In genomic region chr5:34486808-34487201, GRCh38 we compare ENCODE assay signal across 12 cellular contexts.
A peak's percentile ranks its signal among the peaks of the same experiment; 100 is the strongest.
DNase-seq lines count a peak whose midpoint lies in the region; ATAC-seq, FAIRE-seq and TF ChIP-seq lines count a peak whose summit lies in the region.
"Had no signal": no experiment of that assay in that cellular context is flagged by ENCODE, and none has a peak within 500 bp of the region (broad histone marks: within the 10 kb centered on the region; RNA-seq: fewer than 3 reads in every experiment).

No MANE protein-coding gene starts in this region.

- TF ChIP-seq CTCF in left ventricle myocardium inferior (IDR thresholded peaks at IDR 0.05; ENCODE audit: borderline replicate concordance) = no peak
- no peak for TF ChIP-seq CTCF in gastroesophageal sphincter (IDR thresholded peaks at IDR 0.05)
- no peak for TF ChIP-seq CTCF in pancreas (IDR thresholded peaks at IDR 0.05)

- H3K4me1 ChIP-seq in left ventricle myocardium inferior (peaks cover 8% of the 10 kb centered on the region), gastroesophageal sphincter (peaks cover 5 to 33% (median 6%) of the 10 kb centered on the region in 3 donors), pancreas (peaks cover 24 to 54% (median 45%) of the 10 kb centered on the region in 3 donors), aorta (ENCODE audit: control insufficient read depth in 1 of 2, insufficient read depth in 2 of 2, low read length in 2 of 2) (peaks cover 5% of the 10 kb centered on the region in 2 donors)

- H3K36me3 ChIP-seq in left ventricle myocardium inferior (no peaks in the 10 kb centered on the region), gastroesophageal sphincter (no peaks in the 10 kb centered on the region), pancreas (no peaks in the 10 kb centered on the region), aorta (ENCODE audit: control insufficient read depth in 1 of 2, insufficient read depth in 2 of 2, low read length in 1 of 2) (no peaks in the 10 kb centered on the region)
- H3K36me3 ChIP-seq: adrenal gland, heart left ventricle, MG63, tibial nerve had no signal

- H3K27ac ChIP-seq in left ventricle myocardium inferior (replicated peaks) (no peak overlapping the region), gastroesophageal sphincter (peak overlapping the region; percentile 20 to 82 (median 78)), pancreas (peak overlapping the region; percentile 63 to 83 (median 76)), aorta (ENCODE audit: low read depth in 1 of 2, low read length in 2 of 2) (peak overlapping the region; percentile 92)

- ATAC-seq in Right ventricle myocardium superior (ENCODE audit: poor library complexity) (peak; percentile 44), gastroesophageal sphincter (no peak), pancreas (peak; percentile 34 to 53 (median 50)), aorta (ENCODE audit: low FRiP score) (no peak), GM18502 (IDR thresholded peaks at IDR 0.05; ENCODE audit: poor library complexity, unreplicated experiment) (no peak)

- intact Hi-C loops in Right ventricle myocardium superior (cut with DNase I) (loop anchor here (5.0 to 10.0 kb wide), 2 partner anchors 410 to 518 kb away; no protein-coding TSS in a partner anchor), left ventricle myocardium inferior (cut with micrococcal nuclease) (loop anchor here (5.0 kb wide), 1 partner anchor 410 kb away; no protein-coding TSS in a partner anchor), pancreas (cut with DNase I) (loop anchor here in 2 of 3 donors (5.0 to 10.0 kb wide), 2 partner anchors 418 to 515 kb away; no protein-coding TSS in a partner anchor), aorta (cut with DNase I) (loop anchor here (2.0 to 5.0 kb wide), 4 partner anchors 35 to 412 kb away; partner anchors contain the start of gene RAI14 (in 1 of the 2))

- no peak for FAIRE-seq in pancreas (lab: Jason Lieb, UNC)

- TF ChIP-seq POLR2A in gastroesophageal sphincter (IDR thresholded peaks at IDR 0.05) = no peak

- H3K27me3 ChIP-seq in left ventricle myocardium inferior (ENCODE audit: low read depth) = peaks cover 8% of the 10 kb centered on the region
- H3K27me3 ChIP-seq in gastroesophageal sphincter = no peaks in the 10 kb centered on the region
- H3K27me3 ChIP-seq in pancreas = no peaks in the 10 kb centered on the region
- H3K27me3 ChIP-seq in aorta (ENCODE audit: control insufficient read depth in 1 of 2, insufficient read depth in 2 of 2, low read length in 1 of 2) = no peaks in the 10 kb centered on the region
- H3K27me3 ChIP-seq: adrenal gland, heart left ventricle, MG63, tibial nerve had no signal

- TF ChIP-seq EP300 in gastroesophageal sphincter (IDR thresholded peaks at IDR 0.05) = no peak

- peaks cover 9% of the 10 kb centered on the region for H3K9me3 ChIP-seq in left ventricle myocardium inferior (replicated peaks)
- peaks cover 0 to 7% (median 0%) of the 10 kb centered on the region in 3 donors for H3K9me3 ChIP-seq in gastroesophageal sphincter
- H3K9me3 ChIP-seq in pancreas = no peaks in the 10 kb centered on the region
- H3K9me3 ChIP-seq in aorta (ENCODE audit: control insufficient read depth, low read length) = no peaks in the 10 kb centered on the region
- H3K9me3 ChIP-seq: adrenal gland, MG63 had no signal

- DNase-seq in Right ventricle myocardium superior (no peak), left ventricle myocardium inferior (no peak), pancreas (no peak), aorta (no peak), cerebellar cortex (ENCODE audit: low spot score) (no peak), T-helper 9 cell (no peak)

- WGBS in gastroesophageal sphincter (ENCODE audit: low coverage in 1 of 2), 2 donors = 28 to 43% methylated on average over 2 to 3 of the region's 3 CpGs
- WGBS in pancreas, 2 donors = 17 to 31% methylated on average over 3 of the region's 3 CpGs
- WGBS in aorta, 2 donors = 30 to 33% methylated on average over 3 of the region's 3 CpGs

- no peak overlapping the region for H3K4me3 ChIP-seq in left ventricle myocardium inferior
- H3K4me3 ChIP-seq in gastroesophageal sphincter = no peak overlapping the region
- H3K4me3 ChIP-seq in pancreas = no peak overlapping the region
- no peak overlapping the region for H3K4me3 ChIP-seq in aorta (ENCODE audit: low read length in 2 of 2)
- H3K4me3 ChIP-seq: adrenal gland, heart left ventricle, MG63, tibial nerve had no signal

Comparison
In these comparisons a context has a peak if more than half of its experiments do, and no peak if none do; other contexts are left out.
1. ATAC-seq: peak in Right ventricle myocardium superior (single experiment) and pancreas (4 of 4); none in gastroesophageal sphincter (single experiment), aorta (single experiment) and GM18502 (single experiment).